In the genomic region with DNA sequence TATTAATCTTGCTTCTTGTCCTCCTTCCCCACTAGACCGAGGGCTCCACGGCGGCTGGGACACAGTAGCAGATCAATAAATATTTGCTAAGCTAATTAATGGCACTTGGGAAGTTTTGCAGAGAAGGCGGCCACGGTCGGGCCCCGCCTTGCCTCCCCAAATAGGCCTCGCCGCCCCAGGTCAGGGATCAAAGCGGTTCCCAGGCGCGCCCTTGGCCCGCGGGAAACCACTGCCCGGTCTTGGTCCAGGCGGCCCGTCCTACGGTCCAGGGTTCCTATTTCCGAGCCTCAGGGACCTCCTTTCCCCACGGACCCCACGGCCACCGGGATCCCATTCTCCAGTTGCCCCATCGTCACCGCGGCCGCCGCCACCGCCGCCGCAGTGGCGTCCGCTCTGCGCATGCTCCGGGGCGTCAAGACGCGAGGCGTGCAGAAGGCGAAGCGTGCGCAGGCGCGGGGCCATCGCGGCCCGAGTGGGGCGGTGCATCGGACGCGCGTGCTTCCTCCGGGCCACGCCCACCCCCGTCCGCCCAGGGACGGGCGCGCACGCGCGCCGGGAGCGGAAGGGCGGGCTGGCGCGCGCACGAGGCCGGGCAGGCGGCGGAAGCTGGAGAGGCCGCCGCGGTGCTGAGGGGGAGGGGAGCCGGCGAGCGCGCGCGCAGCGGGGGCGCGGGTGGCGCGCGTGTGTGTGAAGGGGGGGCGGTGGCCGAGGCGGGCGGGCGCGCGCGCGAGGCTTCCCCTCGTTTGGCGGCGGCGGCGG, we compare ENCODE assay signal across 8 cellular contexts. TPM values are rescaled to one million over a fixed set of nuclear protein-coding genes. Genes with fewer than 3 reads are reported as not detected.
DNase-seq lines count a peak whose midpoint lies in the region; ATAC-seq and TF ChIP-seq lines count a peak whose summit lies in the region.

Gene SMARCA4 (plus strand): TSS at position 717 of the 759 bp plus-strand sequence. CDS start 23,122 bp downstream, outside the sequence.

- peaks cover 24% of the 10 kb centered on the region for H3F3A ChIP-seq in MM.1S (ENCODE audit: insufficient read depth, low read length)

- H2AFZ ChIP-seq in MM.1S (ENCODE audit: low read length): peak within 1 kb of the TSS; percentile 71

- peak within 1 kb of the TSS; percentile 28; the same call in 1 of the 2 replicates for H3K27ac ChIP-seq in MM.1S (ENCODE audit: low read length)

- peak; percentile 96 for DNase-seq in EL
- peak; percentile 100 for DNase-seq in H7
- peak; percentile 98 for DNase-seq in MM.1S
- DNase-seq in SHP77 treated with DMSO at 0.1 percent for 48 hours (lab: John Stamatoyannopoulos, UW): peak; percentile 70
- DNase-seq in activated effector memory CD4-positive, alpha-beta T cell treated with anti-CD3 and anti-CD28 coated beads, Interleukin-2, amount 50 U/mL, for 16 hours: peak; percentile 99
- DNase-seq in fibroblast of the aortic adventitia (ENCODE audit: low read depth): peak; percentile 95
- peak; percentile 99 for DNase-seq in stimulated activated naive CD8-positive, alpha-beta T cell treated with anti-CD3 and anti-CD28 coated beads, Interleukin-15, Interleukin-2, amounts not matched to agents 100 U/mL and 50 U/mL, for 24 hours

- H3K27me3 ChIP-seq in H7 (ENCODE audit: control insufficient read depth, insufficient read depth, low read length) (no peaks in the 10 kb centered on the region), MM.1S (replicated peaks; ENCODE audit: insufficient read depth, low read length) (no peaks in the 10 kb centered on the region)

- H3K9ac ChIP-seq in MM.1S (ENCODE audit: low read length): peak within 1 kb of the TSS; percentile 84

- no peaks in the 10 kb centered on the region for H3K9me3 ChIP-seq in MM.1S (replicated peaks; ENCODE audit: insufficient read depth, low read length)

- H3K36me3 Mint-ChIP-seq in nephron (ENCODE audit: low read depth): peaks cover 8% of the 10 kb centered on the region

- peaks cover 19% of the 10 kb centered on the region for H3K4me1 Mint-ChIP-seq in nephron

- 0 out of 2 replicates have a peak, but pooled peaks cover 2% of the 10 kb centered on the region for H4K20me1 ChIP-seq in MM.1S (ENCODE audit: insufficient read depth, low read length)

- TF ChIP-seq CTCF in MM.1S (IDR thresholded peaks at IDR 0.05; ENCODE audit: low read length): no peak
- no peak for TF ChIP-seq CTCF in fibroblast of the aortic adventitia (IDR thresholded peaks at IDR 0.05; ENCODE audit: insufficient read depth, low read length)
- TF ChIP-seq CTCF in nephron (IDR thresholded peaks at IDR 0.05; ENCODE audit: unreplicated experiment in 3 of 3): no peak

- H3K4me2 ChIP-seq in MM.1S (ENCODE audit: low read depth, low read length): peak within 1 kb of the TSS; percentile 72

- H3K4me3 Mint-ChIP-seq in nephron: peak within 1 kb of the TSS; percentile 94 to 98 (median 94)

- peaks cover 48% of the 10 kb centered on the region for H3K79me2 ChIP-seq in MM.1S (ENCODE audit: low read length)

- no peaks in the 10 kb centered on the region for H3K27me3 Mint-ChIP-seq in nephron (ENCODE audit: low read depth)

- ATAC-seq in stimulated activated naive CD8-positive, alpha-beta T cell treated with anti-CD3 and anti-CD28 coated beads, Interleukin-15, Interleukin-2, amounts not matched to agents 100 U/mL and 50 U/mL, for 24 hours: peak; percentile 78

- no peaks in the 10 kb centered on the region for H3K9me2 ChIP-seq in MM.1S (replicated peaks; ENCODE audit: insufficient read depth, low read length)

- H3K9me3 Mint-ChIP-seq in nephron: no peaks in the 10 kb centered on the region

- H3K4me3 ChIP-seq in H7 (ENCODE audit: insufficient read depth, low read depth, low read length): peak within 1 kb of the TSS; percentile 88
- H3K4me3 ChIP-seq in MM.1S (ENCODE audit: low read length): peak within 1 kb of the TSS; percentile 86
- H3K4me3 ChIP-seq in fibroblast of the aortic adventitia (ENCODE audit: low read depth, low read length): peak within 1 kb of the TSS; percentile 87

- H3K4me1 ChIP-seq in MM.1S (ENCODE audit: low read length): peaks cover 19% of the 10 kb centered on the region

- H3K27ac Mint-ChIP-seq in nephron: peak within 1 kb of the TSS; percentile 94 to 97 (median 97)

- H3K36me3 ChIP-seq in H7 (replicated peaks; ENCODE audit: control insufficient read depth, insufficient read depth, low read length): no peaks in the 10 kb centered on the region
- H3K36me3 ChIP-seq in MM.1S (replicated peaks; ENCODE audit: insufficient read depth, low read length): no peaks in the 10 kb centered on the region

RNA-seq across cellular contexts. Expression of gene SMARCA4, which starts in this region (rescaled TPM):
- total RNA-seq in H7 (2014; rRNA removed; shearing (Covaris generic)): 173 and 208 TPM in 2 replicates
- total RNA-seq in fibroblast of the aortic adventitia (ENCODE audit: low replicate concordance): 46.5 and 63.8 TPM in 2 replicates

Comparison
In these comparisons a context has a peak if more than half of its experiments do, and no peak if none do; other contexts are left out.
1. Peak in every context shown above with its lines: DNase-seq, ATAC-seq, H3K4me3 ChIP-seq and H3K27ac ChIP-seq.